ENCODE assay signal across 8 cellular contexts in genomic region chr5:158812381-158812780, GRCh38.
DNase-seq lines count a peak whose midpoint lies in the region; ATAC-seq lines count a peak whose summit lies in the region.

No MANE protein-coding gene starts in this region.

- peak; percentile 76 for ATAC-seq in GM18867 (IDR thresholded peaks at IDR 0.05; ENCODE audit: unreplicated experiment)
- peak; percentile 71 for ATAC-seq in HG02870 (IDR thresholded peaks at IDR 0.05; ENCODE audit: unreplicated experiment)

- DNase-seq in activated CD4-positive, CD25-positive, alpha-beta regulatory T cell treated with anti-CD3 and anti-CD28 coated beads, Interleukin-2, amount 50 U/mL, for 72 hours = peak; percentile 60
- peak; percentile 67 for DNase-seq in germinal center (ENCODE audit: low spot score)
- DNase-seq in NCI-H2227 (lab: John Stamatoyannopoulos, UW; ENCODE audit: unreplicated experiment) = no peak
- no peak for DNase-seq in NCI-H1694 treated with DMSO at 0.1 percent for 48 hours (lab: John Stamatoyannopoulos, UW)
- no peak for DNase-seq in effector CD8-positive, alpha-beta T cell (lab: John Stamatoyannopoulos, UW)
- DNase-seq in AG20443 (ENCODE audit: low spot score) = no peak

Comparison
In these comparisons a context has a peak if more than half of its experiments do, and no peak if none do; other contexts are left out.
1. DNase-seq: peak in activated CD4-positive, CD25-positive, alpha-beta regulatory T cell treated with anti-CD3 and anti-CD28 coated beads, Interleukin-2, amount 50 U/mL, for 72 hours (single experiment) and germinal center (single experiment); none in NCI-H2227 (single experiment), NCI-H1694 treated with DMSO at 0.1 percent for 48 hours (single experiment), effector CD8-positive, alpha-beta T cell (single experiment) and AG20443 (single experiment).